8 cellular contexts compared by ENCODE assay signal in genomic region chr9:130713286-130713975, GRCh38. TPM values are rescaled to one million over a fixed set of nuclear protein-coding genes. Genes with fewer than 3 reads are reported as not detected.
A peak's percentile ranks its signal among the peaks of the same experiment; 100 is the strongest.
DNase-seq lines count a peak whose midpoint lies in the region; ATAC-seq lines count a peak whose summit lies in the region.

No MANE protein-coding gene starts in this region.

- H3K4me3 ChIP-seq in right cardiac atrium (ENCODE audit: low read length), result peak overlapping the region; percentile 91

- H3K27ac Mint-ChIP-seq in activated naive CD8-positive, alpha-beta T cell treated with anti-CD3 and anti-CD28 coated beads, Interleukin-2, amount 50 U/mL, for 24 hours, result peak overlapping the region; percentile 88

- peaks cover 38% of the 10 kb centered on the region for H3K4me1 Mint-ChIP-seq in activated naive CD8-positive, alpha-beta T cell treated with anti-CD3 and anti-CD28 coated beads, Interleukin-2, amount 50 U/mL, for 24 hours

- under 1% methylated on average over 37 of the region's 37 CpGs for whole genome bisulfite sequencing in right cardiac atrium

- DNase-seq in Daoy (ENCODE audit: low read depth), result peak; percentile 38
- DNase-seq in activated naive CD8-positive, alpha-beta T cell treated with anti-CD3 and anti-CD28 coated beads, Interleukin-2, amount 50 U/mL, for 24 hours, result peak; percentile 18
- DNase-seq in right cardiac atrium, result peak in 2 of 3 donors; percentile 32 to 68
- no peak for DNase-seq in sciatic nerve (ENCODE audit: low spot score)
- DNase-seq in NCI-H1436 treated with DMSO at 0.1 percent for 48 hours (lab: John Stamatoyannopoulos, UW), result no peak
- no peak for DNase-seq in GM19238 (ENCODE audit: insufficient read length, low spot score)

- no peaks in the 10 kb centered on the region for H3K27me3 ChIP-seq in right cardiac atrium (ENCODE audit: control insufficient read depth, insufficient read depth)

- intact Hi-C loops in right cardiac atrium (cut with DNase I) (loop anchor here in 2 of 4 donors (5.0 to 10.0 kb wide), 2 partner anchors 149 to 221 kb away; partner anchors contain the start of gene FIBCD1 (in 1 of the 2)), sciatic nerve (cut with DNase I) (loop anchor here (10.0 kb wide), 1 partner anchor 51 kb away; no protein-coding TSS in a partner anchor)

- no peaks in the 10 kb centered on the region for H3K9me3 ChIP-seq in right cardiac atrium (ENCODE audit: control insufficient read depth, low read length)

- no peaks in the 10 kb centered on the region for H3K9me3 Mint-ChIP-seq in activated naive CD8-positive, alpha-beta T cell treated with anti-CD3 and anti-CD28 coated beads, Interleukin-2, amount 50 U/mL, for 24 hours

- peak overlapping the region; percentile 89 for H3K4me3 Mint-ChIP-seq in activated naive CD8-positive, alpha-beta T cell treated with anti-CD3 and anti-CD28 coated beads, Interleukin-2, amount 50 U/mL, for 24 hours

- ATAC-seq in HG03575 (IDR thresholded peaks at IDR 0.05; ENCODE audit: extremely low read depth, insufficient number of reproducible peaks, low FRiP score, unreplicated experiment) (peak; percentile 6), right cardiac atrium (peak; percentile 9 to 24), sciatic nerve (peak; percentile 2), GM21390 (IDR thresholded peaks at IDR 0.05; ENCODE audit: unreplicated experiment) (no peak)
- no peak for ATAC-seq in activated naive CD8-positive, alpha-beta T cell treated with anti-CD3 and anti-CD28 coated beads, Interleukin-2, amount 50 U/mL, for 24 hours

- H3K27me3 Mint-ChIP-seq in activated naive CD8-positive, alpha-beta T cell treated with anti-CD3 and anti-CD28 coated beads, Interleukin-2, amount 50 U/mL, for 24 hours, result no peaks in the 10 kb centered on the region

- H3K4me1 ChIP-seq in right cardiac atrium (ENCODE audit: control insufficient read depth, insufficient read depth, low read length), result peaks cover 3% of the 10 kb centered on the region

- peak overlapping the region; percentile 92 for H3K27ac ChIP-seq in right cardiac atrium (ENCODE audit: low read length)

- no peaks in the 10 kb centered on the region for H3K36me3 Mint-ChIP-seq in activated naive CD8-positive, alpha-beta T cell treated with anti-CD3 and anti-CD28 coated beads, Interleukin-2, amount 50 U/mL, for 24 hours (ENCODE audit: low read depth)

RNA-seq across cellular contexts. Expression of gene EXOSC2, which starts 19.9 kb away (rescaled TPM):
- 71.9 and 95.9 TPM in 2 replicates for total RNA-seq in Daoy (2014; rRNA removed; shearing (Covaris generic))
- total RNA-seq in right cardiac atrium (10 to 100 TPM; 14.2 to 17.9 (median 15.5) TPM), sciatic nerve (27.2 TPM)
- polyA plus RNA-seq in right cardiac atrium, result 11.0 TPM

RNA-seq across cellular contexts. Expression of gene PRDM12, which starts 49.0 kb away (rescaled TPM):
- not detected in 2 replicates for total RNA-seq in Daoy (2014; rRNA removed; shearing (Covaris generic))
- not detected for total RNA-seq in right cardiac atrium
- 0.02 TPM for polyA plus RNA-seq in right cardiac atrium
- total RNA-seq in sciatic nerve, result not detected

Comparison
In these comparisons a context has a peak if more than half of its experiments do, and no peak if none do; other contexts are left out.
1. DNase-seq: peak in Daoy (single experiment), activated naive CD8-positive, alpha-beta T cell treated with anti-CD3 and anti-CD28 coated beads, Interleukin-2, amount 50 U/mL, for 24 hours (single experiment) and right cardiac atrium (2 of 3); none in sciatic nerve (single experiment), NCI-H1436 treated with DMSO at 0.1 percent for 48 hours (single experiment) and GM19238 (single experiment).
2. ATAC-seq: peak in HG03575 (single experiment), right cardiac atrium (2 of 2) and sciatic nerve (single experiment); none in activated naive CD8-positive, alpha-beta T cell treated with anti-CD3 and anti-CD28 coated beads, Interleukin-2, amount 50 U/mL, for 24 hours (single experiment) and GM21390 (single experiment).